8 cellular contexts compared by ENCODE assay signal in the genomic region with DNA sequence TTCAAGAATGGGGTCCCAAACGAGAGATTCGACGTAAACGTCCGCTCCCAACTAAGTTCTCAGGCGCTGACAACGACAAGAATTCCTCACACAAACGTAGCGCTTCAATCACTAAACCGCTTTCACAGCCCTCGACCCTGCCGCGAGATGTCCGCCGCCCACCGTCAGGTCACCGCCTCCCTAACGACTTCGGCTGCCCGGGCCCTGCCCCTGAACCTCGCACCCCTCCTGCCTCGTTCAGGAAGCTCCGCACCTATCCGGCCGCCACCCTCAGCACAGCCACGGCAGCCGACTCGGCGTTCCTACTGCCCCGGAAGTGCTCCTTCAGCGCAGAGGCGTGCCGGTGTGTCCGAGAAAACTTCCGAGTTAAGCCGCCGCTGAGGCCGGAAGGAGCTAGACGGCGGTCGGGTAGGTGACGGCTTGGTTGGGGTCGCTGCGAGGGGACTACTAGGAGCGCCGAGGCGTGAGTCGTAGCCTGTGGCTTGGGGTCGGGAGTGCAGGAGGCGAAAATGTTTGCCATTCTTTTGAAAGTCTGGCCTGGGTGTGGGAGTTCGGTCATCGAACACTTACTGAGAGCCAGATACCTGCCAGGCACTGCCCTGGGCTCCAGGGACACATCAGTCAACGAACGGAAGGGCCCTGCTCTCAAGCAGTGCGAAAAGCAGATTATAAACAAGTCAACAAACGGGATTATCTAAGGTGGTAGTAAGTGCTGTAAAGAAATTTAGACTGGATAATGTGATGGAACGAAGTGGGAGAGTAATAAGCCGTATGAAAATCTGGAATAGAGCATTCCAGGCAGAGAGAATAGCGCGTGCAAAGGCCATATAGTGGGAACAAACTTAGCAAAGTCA. TPM values are rescaled to one million over a fixed set of nuclear protein-coding genes. Genes with fewer than 3 reads are reported as not detected.
A peak's percentile ranks its signal among the peaks of the same experiment; 100 is the strongest.
DNase-seq lines count a peak whose midpoint lies in the region; ATAC-seq and TF ChIP-seq lines count a peak whose summit lies in the region.

TSS of gene FAM114A2 (minus strand) at position 307 of the 854 bp plus-strand sequence. CDS start 3,957 bp downstream, outside the sequence.
TSS of gene MFAP3 (plus strand) at position 364 of the 854 bp plus-strand sequence. CDS start 10,756 bp downstream, outside the sequence.

- dilution Hi-C loops in IMR-90 (cut with HindIII; ENCODE audit: low sequenced_read_pairs, unreplicated experiment), result no loop called here

- H4K91ac ChIP-seq in IMR-90 (ENCODE audit: insufficient read depth, low read depth, low read length), result peak within 1 kb of the TSS; percentile 71

- peak within 1 kb of the TSS; percentile 27 for H3K18ac ChIP-seq in IMR-90 (ENCODE audit: low read depth, low read length)

- H3K4me1 ChIP-seq in IMR-90 (ENCODE audit: control insufficient read depth, insufficient read depth, low read length), result no peaks in the 10 kb centered on the region
- H3K4me1 ChIP-seq in mucosa of descending colon (ENCODE audit: low read depth), result peaks cover 11% of the 10 kb centered on the region

- peak within 1 kb of the TSS; percentile 79 for H2AK9ac ChIP-seq in IMR-90 (replicated peaks; ENCODE audit: low read depth, low read length, poor library complexity)

- H4K8ac ChIP-seq in IMR-90 (ENCODE audit: low read depth in 2 of 2, low read length in 2 of 2), result peak within 1 kb of the TSS; percentile 95 to 98

- H3K4me3 ChIP-seq in IMR-90 (ENCODE audit: insufficient read depth, low read depth, low read length) (peak within 1 kb of the TSS; percentile 59), mucosa of descending colon (peak within 1 kb of the TSS; percentile 71)

- TF ChIP-seq POLR2A in IMR-90 (IDR thresholded peaks at IDR 0.05; ENCODE audit: low read depth, low read length), result peak; percentile 85

- H2BK120ac ChIP-seq in IMR-90 (ENCODE audit: low read depth, low read length), result peak within 1 kb of the TSS; percentile 50; the same call in 1 of the 2 replicates

- H2BK15ac ChIP-seq in IMR-90 (ENCODE audit: low read depth, low read length), result 0 out of 3 replicates have a peak within 1 kb of the TSS, but pooled peaks have one; percentile 11

- CTCF ChIA-PET in IMR-90 (lab: Yijun Ruan, JAX), result interaction anchor here (0.9 to 1.1 kb wide), 2 partner anchors 15 to 1506 kb away, joined by 3 read pairs; no protein-coding TSS in a partner anchor

- intact Hi-C loops in IMR-90 (cut with micrococcal nuclease) (loop anchor here (5.0 kb wide), 1 partner anchor 42 kb away; no protein-coding TSS in a partner anchor), mucosa of descending colon (cut with DNase I, micrococcal nuclease) (no loop called here)

- TF ChIP-seq CTCF in IMR-90 (conservative IDR thresholded peaks at IDR 0.05; ENCODE audit: low read depth, low read length) (no peak), mucosa of descending colon (IDR thresholded peaks at IDR 0.05) (no peak)

- peaks cover 19 to 43% of the 10 kb centered on the region in 2 experiments for H3K79me1 ChIP-seq in IMR-90 (ENCODE audit: low read depth in 1 of 2, low read length in 2 of 2)

- H3K4me2 ChIP-seq in IMR-90 (ENCODE audit: low read depth, low read length), result peak within 1 kb of the TSS; percentile 94

- H3K27ac ChIP-seq in IMR-90 (ENCODE audit: insufficient read depth, low read length) (peak within 1 kb of the TSS; percentile 64), epithelial cell of prostate (peak within 1 kb of the TSS; percentile 78)

- peak within 1 kb of the TSS; percentile 76 for H3K56ac ChIP-seq in IMR-90 (ENCODE audit: extremely low read depth, insufficient read depth, low read length)

- no peak for TF ChIP-seq RAD21 in IMR-90 (IDR thresholded peaks at IDR 0.05; ENCODE audit: low read length)

- POLR2A ChIA-PET in IMR-90 (lab: Charles Lee; ENCODE audit: unreplicated experiment), result interaction anchor here (1.0 to 1.1 kb wide), 2 partner anchors 8 to 13 kb away, joined by 3 to 4 read pairs; no protein-coding TSS in a partner anchor

- TSS peak; percentile 38 for BruUV-seq in IMR-90 (replicated peaks; lab: Mats Ljungman, UMichigan)

- H4K20me1 ChIP-seq in IMR-90 (ENCODE audit: insufficient read depth, low read length), result no peaks in the 10 kb centered on the region

- peak within 1 kb of the TSS; percentile 82 for H3K23ac ChIP-seq in IMR-90 (ENCODE audit: low read depth, low read length)

- H3K14ac ChIP-seq in IMR-90 (replicated peaks; ENCODE audit: low read depth, low read length), result peak within 1 kb of the TSS; percentile 82

- H3K4ac ChIP-seq in IMR-90 (ENCODE audit: low read depth, low read length), result peak within 1 kb of the TSS; percentile 84

- no peaks in the 10 kb centered on the region for H3K27me3 ChIP-seq in IMR-90 (ENCODE audit: control insufficient read depth, insufficient read depth, low read length)

- ATAC-seq in GM21529 (IDR thresholded peaks at IDR 0.05; ENCODE audit: unreplicated experiment) (peak; percentile 97), IMR-90 (ENCODE audit: low read depth) (peak; percentile 98), mucosa of descending colon (peak; percentile 100)

- H2AFZ ChIP-seq in IMR-90 (replicated peaks; ENCODE audit: low read length, poor library complexity), result peak within 1 kb of the TSS; percentile 98

- H4K5ac ChIP-seq in IMR-90 (ENCODE audit: low read depth, low read length), result peak within 1 kb of the TSS; percentile 65

- H2AK5ac ChIP-seq in IMR-90 (ENCODE audit: low read depth, low read length), result peak within 1 kb of the TSS; percentile 21; the same call in 1 of the 2 replicates

- H3K9me1 ChIP-seq in IMR-90 (ENCODE audit: insufficient read depth, low read length), result no peaks in the 10 kb centered on the region

- WGBS in IMR-90 (ENCODE audit: extremely low coverage in 2 of 2, insufficient read length in 1 of 2), 2 experiments, result 1% methylated on average over 39 of the region's 60 CpGs; no CpG with 5 or more reads in 1 of the 2 experiments

- H2BK20ac ChIP-seq in IMR-90 (ENCODE audit: low read depth, low read length), result no peak within 1 kb of the TSS

- peak within 1 kb of the TSS; percentile 86 for H3K9ac ChIP-seq in IMR-90 (ENCODE audit: low read depth, low read length)

- peaks cover 1% of the 10 kb centered on the region; the same call in 1 of the 2 replicates for H3K36me3 ChIP-seq in IMR-90 (ENCODE audit: control insufficient read depth, insufficient read depth, low read length)
- H3K36me3 ChIP-seq in mucosa of descending colon (ENCODE audit: low read depth), result no peaks in the 10 kb centered on the region

- H2BK5ac ChIP-seq in IMR-90 (ENCODE audit: low read depth, low read length, poor library complexity, severe bottlenecking), result peak within 1 kb of the TSS; percentile 47

- in situ Hi-C loops in IMR-90 (cut with MboI; ENCODE audit: low sequenced_read_pairs), result no loop called here

- DNase-seq in DMS153 (lab: John Stamatoyannopoulos, UW), result peak; percentile 3
- peak; percentile 82 for DNase-seq in IMR-90
- peak; percentile 21 for DNase-seq in OCI-M2 (lab: John Stamatoyannopoulos, UW; ENCODE audit: unreplicated experiment)
- peak; percentile 73 for DNase-seq in activated T-cell treated with anti-CD3 and anti-CD28 coated beads for 4 hours
- DNase-seq in epithelial cell of prostate (ENCODE audit: low read depth, low spot score), result peak; percentile 34
- peak; percentile 92 to 96 (median 94) for DNase-seq in mucosa of descending colon
- DNase-seq in stimulated activated CD8-positive, alpha-beta memory T cell treated with anti-CD3 and anti-CD28 coated beads, Interleukin-4, amount 100 ng/mL, for 1 hour (ENCODE audit: low read depth in 2 of 2, low spot score in 1 of 2), result peak; percentile 67 to 75

- no peaks in the 10 kb centered on the region for H3K9me3 ChIP-seq in IMR-90 (ENCODE audit: control insufficient read depth, insufficient read depth, low read length)
- no peaks in the 10 kb centered on the region for H3K9me3 ChIP-seq in mucosa of descending colon

TF ChIP-seq in IMR-90, 13 proteins besides CTCF, POLR2A, EP300 and RAD21 (continues in another document):
- TF ChIP-seq MAFK (IDR thresholded peaks at IDR 0.05; ENCODE audit: low read depth, low read length) (peak; percentile 21; the same call in 1 of the 2 replicates), RCOR1 (IDR thresholded peaks at IDR 0.05; ENCODE audit: insufficient replicate concordance, low read length) (no peak), FOS (IDR thresholded peaks at IDR 0.05; ENCODE audit: low read depth, low read length) (no peak), SMC3 (IDR thresholded peaks at IDR 0.05; ENCODE audit: low read depth, low read length) (no peak), CHD1 (IDR thresholded peaks at IDR 0.05; ENCODE audit: low read depth, low read length) (no peak), MAZ (IDR thresholded peaks at IDR 0.05; ENCODE audit: borderline replicate concordance, low read depth, low read length) (peak; percentile 46; the same call in 1 of the 2 replicates), MXI1 (IDR thresholded peaks at IDR 0.05; ENCODE audit: borderline replicate concordance, low read depth, low read length) (peak; percentile 77; the same call in 1 of the 2 replicates), ELK1 (IDR thresholded peaks at IDR 0.05; ENCODE audit: borderline replicate concordance, low read depth, low read length) (no peak)
- TF ChIP-seq, protein P1, sequence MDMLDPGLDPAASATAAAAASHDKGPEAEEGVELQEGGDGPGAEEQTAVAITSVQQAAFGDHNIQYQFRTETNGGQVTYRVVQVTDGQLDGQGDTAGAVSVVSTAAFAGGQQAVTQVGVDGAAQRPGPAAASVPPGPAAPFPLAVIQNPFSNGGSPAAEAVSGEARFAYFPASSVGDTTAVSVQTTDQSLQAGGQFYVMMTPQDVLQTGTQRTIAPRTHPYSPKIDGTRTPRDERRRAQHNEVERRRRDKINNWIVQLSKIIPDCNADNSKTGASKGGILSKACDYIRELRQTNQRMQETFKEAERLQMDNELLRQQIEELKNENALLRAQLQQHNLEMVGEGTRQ (IDR thresholded peaks at IDR 0.05; ENCODE audit: low read depth, low read length), result no peak

RNA-seq across cellular contexts. Expression of gene FAM114A2, which starts in this region (rescaled TPM):
- total RNA-seq in IMR-90 (2012; rRNA removed) (36.4 and 41.2 TPM in 2 replicates), mucosa of descending colon (10 to 100 TPM; 20.1 to 40.9 (median 21.6) TPM)
- polyA plus RNA-seq in IMR-90 (2012; rRNA removed), result 11.4 and 13.2 TPM in 2 replicates
- 3.6 and 7.3 TPM in 2 replicates for polyA plus RNA-seq in IMR-90 (2012; cell fraction: cytosol; rRNA removed)
- 4.0 and 18.8 TPM in 2 replicates for polyA plus RNA-seq in IMR-90 (2012; cell fraction: nucleus; rRNA removed; ENCODE audit: low replicate concordance)

RNA-seq across cellular contexts. Expression of gene MFAP3, which starts in this region (rescaled TPM):
- total RNA-seq in IMR-90 (2012; rRNA removed), result 67.0 and 80.5 TPM in 2 replicates
- polyA plus RNA-seq in IMR-90 (2012; rRNA removed), result 12.6 and 15.2 TPM in 2 replicates
- polyA plus RNA-seq in IMR-90 (2012; cell fraction: cytosol; rRNA removed), result 2.0 and 2.9 TPM in 2 replicates
- 1.2 and 10.2 TPM in 2 replicates for polyA plus RNA-seq in IMR-90 (2012; cell fraction: nucleus; rRNA removed; ENCODE audit: low replicate concordance)
- 10 to 100 TPM; 28.1 to 33.4 (median 31.5) TPM for total RNA-seq in mucosa of descending colon

Comparison
In these comparisons a context has a peak if more than half of its experiments do, and no peak if none do; other contexts are left out.
1. Peak in every context shown above with its lines: DNase-seq, ATAC-seq, H3K4me3 ChIP-seq and H3K27ac ChIP-seq.
2. DNase-seq: peak in every context shown above with its lines; median percentile 94 in mucosa of descending colon; 82 in IMR-90; 73 in activated T-cell treated with anti-CD3 and anti-CD28 coated beads for 4 hours; 71 in stimulated activated CD8-positive, alpha-beta memory T cell treated with anti-CD3 and anti-CD28 coated beads, Interleukin-4, amount 100 ng/mL, for 1 hour; 34 in epithelial cell of prostate; 21 in OCI-M2; 3 in DMS153.